In genomic region chr11:100905684-100906083, GRCh38 we compare ENCODE assay signal across 22 cellular contexts.
"Had no signal": no experiment of that assay in that cellular context is flagged by ENCODE, and none has a peak within 500 bp of the region (broad histone marks: within the 10 kb centered on the region; RNA-seq: fewer than 3 reads in every experiment).

No MANE protein-coding gene starts in this region.

- H3K9me3 ChIP-seq: esophagus muscularis mucosa, gastroesophageal sphincter, heart right ventricle, left lung, lower lobe of right lung, mucosa of descending colon had no signal

- H3K4me1 ChIP-seq: esophagus muscularis mucosa, foreskin keratinocyte, gastroesophageal sphincter, heart right ventricle, left lung, lower lobe of right lung had no signal

- H3K4me3 ChIP-seq: coronary artery, dorsolateral prefrontal cortex, esophagus muscularis mucosa, gastroesophageal sphincter, heart right ventricle, left lung, lower lobe of right lung, mucosa of descending colon had no signal

- H3K4me3 Mint-ChIP-seq: mesothelial cell of epicardium had no signal

- H3K27me3 ChIP-seq: dorsolateral prefrontal cortex, esophagus muscularis mucosa, foreskin keratinocyte, gastroesophageal sphincter, heart right ventricle, left lung had no signal

- FAIRE-seq: colon, endothelial cell of umbilical vein, frontal cortex, islet of Langerhans, keratinocyte had no signal

- DNase-seq: dermis blood vessel endothelial cell; dorsolateral prefrontal cortex; effector CD4-positive, alpha-beta T cell; effector memory CD4-positive, alpha-beta T cell; foreskin keratinocyte; heart right ventricle; hippocampal formation; left cardiac atrium; left ventricle myocardium superior; lower lobe of right lung; mesenchymal stem cell; mucosa of descending colon had no signal

- H3K4me1 Mint-ChIP-seq: mesothelial cell of epicardium had no signal

- ATAC-seq: foreskin keratinocyte, gastroesophageal sphincter, heart right ventricle, left cardiac atrium, left lung, left ventricle myocardium superior, lower lobe of right lung, mucosa of descending colon had no signal

- H3K36me3 ChIP-seq: esophagus muscularis mucosa, gastroesophageal sphincter, heart right ventricle, left lung, lower lobe of right lung had no signal

- H3K27ac ChIP-seq: coronary artery, dorsolateral prefrontal cortex, esophagus muscularis mucosa, foreskin keratinocyte, gastroesophageal sphincter, heart right ventricle, left lung, lower lobe of right lung had no signal

- H3K27ac Mint-ChIP-seq: mesothelial cell of epicardium had no signal
